ENCODE assay signal across 8 cellular contexts in genomic region chr7:77697535-77697831, GRCh38. TPM values are rescaled to one million over a fixed set of nuclear protein-coding genes. Genes with fewer than 3 reads are reported as not detected.
DNase-seq lines count a peak whose midpoint lies in the region; ATAC-seq and TF ChIP-seq lines count a peak whose summit lies in the region.

No MANE protein-coding gene starts in this region.

- H3K27ac ChIP-seq in PC-3 (ENCODE audit: low read length) = peak overlapping the region; percentile 55
- peak overlapping the region; percentile 95 to 97 for H3K27ac ChIP-seq in coronary artery

- peaks cover 37% of the 10 kb centered on the region for H3K4me1 Mint-ChIP-seq in mesothelial cell of epicardium

- peak overlapping the region; percentile 86 for H3K4me2 ChIP-seq in PC-3 (ENCODE audit: low read length)

- ATAC-seq in GM18502 (IDR thresholded peaks at IDR 0.05; ENCODE audit: poor library complexity, unreplicated experiment) (peak; percentile 26), PC-3 (peak; percentile 16; the same call in 1 of the 2 replicates), HG03025 (IDR thresholded peaks at IDR 0.05; ENCODE audit: low FRiP score, unreplicated experiment) (no peak)

- peaks cover 20% of the 10 kb centered on the region for H3K4me1 ChIP-seq in PC-3 (ENCODE audit: insufficient read depth, low read length)

- no peaks in the 10 kb centered on the region for H3K27me3 Mint-ChIP-seq in mesothelial cell of epicardium (ENCODE audit: low read depth)

- TSS peak; percentile 38 for BruUV-seq in PC-3 (replicated peaks; lab: Mats Ljungman, UMichigan)

- TF ChIP-seq CTCF in PC-3 (conservative IDR thresholded peaks at IDR 0.05; ENCODE audit: low read depth, low read length) (no peak), coronary artery (IDR thresholded peaks at IDR 0.05) (no peak), mesothelial cell of epicardium (IDR thresholded peaks at IDR 0.05; ENCODE audit: unreplicated experiment) (no peak)

- intact Hi-C loops in PC-3 (cut with micrococcal nuclease) = loop anchor here (1.0 to 5.0 kb wide), 3 partner anchors 23 to 62 kb away; no protein-coding TSS in a partner anchor

- peaks cover 7% of the 10 kb centered on the region for H3K36me3 Mint-ChIP-seq in mesothelial cell of epicardium

- peak overlapping the region; percentile 99 for H3K4me3 Mint-ChIP-seq in mesothelial cell of epicardium

- H3K27me3 ChIP-seq in PC-3 (ENCODE audit: low read length) = no peaks in the 10 kb centered on the region

- H3K9me2 ChIP-seq in PC-3 (replicated peaks; ENCODE audit: low read length) = no peaks in the 10 kb centered on the region

- peak overlapping the region; percentile 95 for H3K9ac ChIP-seq in PC-3 (ENCODE audit: low read length)

- H3F3A ChIP-seq in PC-3 (ENCODE audit: low read length, unreplicated experiment) = no peaks in the 10 kb centered on the region

- DNase-seq in PC-3 (no peak), coronary artery (ENCODE audit: low spot score) (no peak), mesothelial cell of epicardium (ENCODE audit: low spot score in 2 of 2, unreplicated experiment in 2 of 2) (no peak), NCI-H510A (lab: John Stamatoyannopoulos, UW) (no peak), NAMALWA (ENCODE audit: low spot score) (no peak), NCI-H82 treated with DMSO at 0.1 percent for 48 hours (lab: John Stamatoyannopoulos, UW; ENCODE audit: unreplicated experiment) (no peak)

- peaks cover 17% of the 10 kb centered on the region for H4K20me1 ChIP-seq in PC-3 (ENCODE audit: low read length)

- H3K79me2 ChIP-seq in PC-3 (ENCODE audit: low read length) = peaks cover 84% of the 10 kb centered on the region

- H2AFZ ChIP-seq in PC-3 (ENCODE audit: low read length) = peak overlapping the region; percentile 99

- peaks cover under 1% of the 10 kb centered on the region for H3K9me3 Mint-ChIP-seq in mesothelial cell of epicardium

- H3K9me3 ChIP-seq in PC-3 (ENCODE audit: low read length) = no peaks in the 10 kb centered on the region

- H3K4me3 ChIP-seq in PC-3 (ENCODE audit: low read length) (peak overlapping the region; percentile 86), coronary artery (peak overlapping the region; percentile 99)

- peak overlapping the region; percentile 97 for H3K27ac Mint-ChIP-seq in mesothelial cell of epicardium

- POLR2A ChIA-PET in PC-3 (lab: Charles Lee; ENCODE audit: unreplicated experiment) = no interaction called here

- CTCF ChIA-PET in PC-3 (lab: Charles Lee) = interaction anchor here (0.7 to 1.1 kb wide), 3 partner anchors 39 to 46 kb away, joined by 3 to 4 read pairs (median 3); no protein-coding TSS in a partner anchor

- H3K36me3 ChIP-seq in PC-3 (ENCODE audit: low read depth, low read length) = no peaks in the 10 kb centered on the region

RNA-seq across cellular contexts. Expression of gene RSBN1L, which starts 1.2 kb away (rescaled TPM):
- total RNA-seq in PC-3 (2014; rRNA removed) (6.9 and 11.2 TPM in 2 replicates), mesothelial cell of epicardium (23.4 to 26.7 TPM (median 26.5 TPM) in 3 replicates)
